Comparison of ENCODE assay signal across 15 cellular contexts in the genomic region with DNA sequence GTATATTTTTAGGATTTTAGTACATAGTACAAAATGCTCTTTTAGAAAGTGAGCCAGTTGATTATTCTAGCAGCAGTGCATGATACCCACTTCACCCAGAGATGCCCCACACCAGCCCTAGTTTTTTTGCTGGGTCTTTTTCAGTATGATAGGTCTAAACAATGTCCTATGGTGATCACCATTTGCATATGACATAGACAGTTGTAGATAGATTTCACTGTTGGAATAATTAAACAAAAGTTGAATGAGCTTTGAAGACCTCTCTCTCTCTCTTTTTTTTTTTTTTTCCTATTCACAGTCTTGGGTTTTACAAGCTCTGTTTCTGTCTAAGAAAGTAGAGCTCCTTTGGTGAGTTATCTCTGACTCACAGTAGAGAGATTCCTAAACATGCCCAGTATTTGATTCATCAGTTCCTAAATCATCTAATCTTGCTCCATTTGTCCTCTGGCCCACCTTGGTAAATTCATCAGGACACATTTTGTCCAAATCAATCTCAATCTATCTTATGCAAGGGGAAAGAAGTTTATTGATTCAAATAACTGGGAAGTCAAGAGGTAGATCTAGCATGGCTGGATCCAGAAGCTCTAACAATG. TPM values are rescaled to one million over a fixed set of nuclear protein-coding genes. Genes with fewer than 3 reads are reported as not detected.
DNase-seq lines count a peak whose midpoint lies in the region; TF ChIP-seq lines count a peak whose summit lies in the region.
"Had no signal": no experiment of that assay in that cellular context is flagged by ENCODE, and none has a peak within 500 bp of the region (broad histone marks: within the 10 kb centered on the region; RNA-seq: fewer than 3 reads in every experiment).

No MANE protein-coding gene starts in this region.

- H4K20me1 ChIP-seq in osteoblast (ENCODE audit: insufficient read depth, low read length) (no peaks in the 10 kb centered on the region), Karpas-422 (ENCODE audit: insufficient read depth, low read depth, low read length) (no peaks in the 10 kb centered on the region)

- H3K9me3 ChIP-seq in osteoblast (ENCODE audit: low read depth, low read length) (no peaks in the 10 kb centered on the region), testis (no peaks in the 10 kb centered on the region), Karpas-422 (ENCODE audit: low read length) (no peaks in the 10 kb centered on the region)
- H3K9me3 ChIP-seq: heart left ventricle, thoracic aorta had no signal

- intact Hi-C loops in head of caudate nucleus (cut with DNase I): no loop called here
- intact Hi-C loops in testis (cut with DNase I; ENCODE audit: low total_unique reads): no loop called here

- H3K36me3 ChIP-seq in osteoblast (ENCODE audit: insufficient read depth, low read length): no peaks in the 10 kb centered on the region
- H3K36me3 ChIP-seq in testis (ENCODE audit: low read depth, missing control alignments): no peaks in the 10 kb centered on the region
- H3K36me3 ChIP-seq in Karpas-422 (ENCODE audit: insufficient read depth, low read length): no peaks in the 10 kb centered on the region
- H3K36me3 ChIP-seq: heart left ventricle, thoracic aorta had no signal

- H3K9ac ChIP-seq in Karpas-422 (ENCODE audit: low read length): no peak overlapping the region

- H3K4me3 ChIP-seq in choroid plexus epithelial cell (ENCODE audit: low read depth, low read length): no peak overlapping the region
- no peak overlapping the region for H3K4me3 ChIP-seq in osteoblast (ENCODE audit: insufficient read depth, low read length)
- H3K4me3 ChIP-seq in testis: no peak overlapping the region
- no peak overlapping the region for H3K4me3 ChIP-seq in Karpas-422 (ENCODE audit: low read length)
- H3K4me3 ChIP-seq: heart left ventricle, thoracic aorta had no signal

- H3K27me3 ChIP-seq in osteoblast (ENCODE audit: insufficient read depth, low read length): peaks cover 16% of the 10 kb centered on the region
- no peaks in the 10 kb centered on the region for H3K27me3 ChIP-seq in testis
- H3K27me3 ChIP-seq in Karpas-422 (ENCODE audit: low read length): no peaks in the 10 kb centered on the region
- H3K27me3 ChIP-seq: heart left ventricle had no signal

- H3K27ac ChIP-seq in osteoblast (ENCODE audit: low read depth, low read length): no peak overlapping the region
- H3K27ac ChIP-seq in testis: no peak overlapping the region
- no peak overlapping the region for H3K27ac ChIP-seq in Karpas-422 (ENCODE audit: low read length)
- H3K27ac ChIP-seq: heart left ventricle, thoracic aorta had no signal

- H3K79me2 ChIP-seq in osteoblast (ENCODE audit: insufficient read depth, low read length) (no peaks in the 10 kb centered on the region), Karpas-422 (ENCODE audit: low read length) (no peaks in the 10 kb centered on the region)

- TF ChIP-seq POLR2A in testis (IDR thresholded peaks at IDR 0.05): no peak

- TF ChIP-seq CTCF in choroid plexus epithelial cell (conservative IDR thresholded peaks at IDR 0.05; ENCODE audit: low read depth, low read length): no peak
- TF ChIP-seq CTCF in osteoblast (IDR thresholded peaks at IDR 0.05; ENCODE audit: extremely low read depth, low read depth, low read length): no peak
- TF ChIP-seq CTCF in testis (IDR thresholded peaks at IDR 0.05): no peak

- peak; percentile 24 for DNase-seq in GM03348 (ENCODE audit: low spot score)
- peak; percentile 44 for DNase-seq in NCI-H526 treated with DMSO at 0.1 percent for 48 hours (lab: John Stamatoyannopoulos, UW)
- peak; percentile 65 for DNase-seq in choroid plexus epithelial cell (ENCODE audit: low read depth)
- DNase-seq in osteoblast (ENCODE audit: insufficient read length, low spot score, missing footprints): peak; percentile 43
- no peak for DNase-seq in head of caudate nucleus
- DNase-seq in testis: no peak
- DNase-seq in Karpas-422: no peak
- DNase-seq: activated effector memory CD4-positive, alpha-beta T cell treated with anti-CD3 and anti-CD28 coated beads, Interleukin-2, amount 50 U/mL, for 16 hours; CD4-positive, alpha-beta memory T cell; heart left ventricle; left colon; NCI-H1417 treated with DMSO at 0.1 percent for 48 hours; NCI-H2227 treated with DMSO at 0.1 percent for 48 hours; stimulated activated CD4-positive, alpha-beta T cell treated with anti-CD3 and anti-CD28 coated beads, Interleukin-12 subunit alpha, Interleukin-12 subunit beta, amount 100 ng/mL, for 4 hours had no signal

- no peak overlapping the region for H2AFZ ChIP-seq in osteoblast (ENCODE audit: low read length)
- no peak overlapping the region for H2AFZ ChIP-seq in Karpas-422 (ENCODE audit: low read length)

- peaks cover 2% of the 10 kb centered on the region; the same call in 1 of the 2 replicates for H3K9me2 ChIP-seq in Karpas-422 (replicated peaks; ENCODE audit: insufficient read depth, low read length)

- H3K4me2 ChIP-seq in osteoblast (ENCODE audit: insufficient read depth, low read length) (no peak overlapping the region), Karpas-422 (ENCODE audit: low read depth, low read length, poor library complexity, severe bottlenecking) (no peak overlapping the region)

- H3K4me1 ChIP-seq in osteoblast (ENCODE audit: insufficient read depth, low read length) (peaks cover 8% of the 10 kb centered on the region), testis (no peaks in the 10 kb centered on the region), Karpas-422 (ENCODE audit: low read length) (peaks cover 13% of the 10 kb centered on the region; the same call in 1 of the 2 replicates)
- H3K4me1 ChIP-seq: heart left ventricle had no signal

RNA-seq across cellular contexts. Expression of gene VAV3, which starts 44.7 kb away (rescaled TPM):
- total RNA-seq in osteoblast: 0.59 and 0.72 TPM in 2 replicates
- 10 to 100 TPM; 10.1 to 11.3 TPM for total RNA-seq in testis
- 11.4 TPM for polyA plus RNA-seq in testis (ENCODE audit: insufficient read depth, low read depth, low replicate concordance)
- total RNA-seq in Karpas-422 (2014; rRNA removed; shearing (Covaris generic); ENCODE audit: low replicate concordance): 1.1 and 1.2 TPM in 2 replicates

Comparison
In these comparisons a context has a peak if more than half of its experiments do, and no peak if none do; other contexts are left out.
1. DNase-seq: peak in GM03348 (single experiment), NCI-H526 treated with DMSO at 0.1 percent for 48 hours (single experiment), choroid plexus epithelial cell (single experiment) and osteoblast (single experiment); none in head of caudate nucleus (0 of 42), testis (single experiment) and Karpas-422 (single experiment).